Comparison of ENCODE assay signal across 9 cellular contexts in genomic region chrX:30735839-30736238, GRCh38.
DNase-seq lines count a peak whose midpoint lies in the region; ATAC-seq, FAIRE-seq and TF ChIP-seq lines count a peak whose summit lies in the region.
"Had no signal": no experiment of that assay in that cellular context is flagged by ENCODE, and none has a peak within 500 bp of the region (broad histone marks: within the 10 kb centered on the region; RNA-seq: fewer than 3 reads in every experiment).

No MANE protein-coding gene starts in this region.

- no peak for TF ChIP-seq EP300 in H1 (IDR thresholded peaks at IDR 0.05; ENCODE audit: borderline replicate concordance in 1 of 2, low read depth in 2 of 2, low read length in 2 of 2)

- intact Hi-C loops in naive thymus-derived CD4-positive, alpha-beta T cell (cut with micrococcal nuclease): loop anchor here (1.0 to 10.0 kb wide), 6 partner anchors 86 to 239 kb away; partner anchors contain the start of gene TAB3 (in 1 of the 2)

- H3K23me2 ChIP-seq in H1 (ENCODE audit: low read depth, low read length): no peaks in the 10 kb centered on the region

- H3K27me3 Mint-ChIP-seq in naive thymus-derived CD4-positive, alpha-beta T cell: no peaks in the 10 kb centered on the region

- H3K4me2 ChIP-seq in H1 (ENCODE audit: insufficient read depth in 1 of 2, low read depth in 2 of 2, low read length in 2 of 2): no peak overlapping the region

- H3K9me3 ChIP-seq in BE2C: no peaks in the 10 kb centered on the region
- H3K9me3 ChIP-seq in H1 (ENCODE audit: insufficient read depth in 2 of 2, low read depth in 1 of 2, low read length in 1 of 2): no peaks in the 10 kb centered on the region
- no peaks in the 10 kb centered on the region for H3K9me3 ChIP-seq in naive thymus-derived CD4-positive, alpha-beta T cell (ENCODE audit: control insufficient read depth in 2 of 3, low read length in 3 of 3)

- no peak overlapping the region for H2BK12ac ChIP-seq in H1 (ENCODE audit: low read depth, low read length)

- H3K27ac ChIP-seq in H1 (ENCODE audit: low read depth, low read length): no peak overlapping the region
- no peak overlapping the region for H3K27ac ChIP-seq in naive thymus-derived CD4-positive, alpha-beta T cell (ENCODE audit: low read depth, low read length)

- H3K79me1 ChIP-seq in H1 (ENCODE audit: low read depth, low read length): no peaks in the 10 kb centered on the region

- no peak for FAIRE-seq in H1 (lab: Jason Lieb, UNC)
- FAIRE-seq: TTC549 had no signal

- peak; percentile 81 to 89 for TF ChIP-seq RAD21 in H1 (IDR thresholded peaks at IDR 0.05 in 1 of 2, conservative IDR thresholded peaks at IDR 0.05 in 1 of 2; ENCODE audit: low read depth in 2 of 2, low read length in 2 of 2)

- no peak overlapping the region for H3K27ac Mint-ChIP-seq in naive thymus-derived CD4-positive, alpha-beta T cell

- peaks cover 0 to 2% (median 0%) of the 10 kb centered on the region in 5 donors for H3K36me3 Mint-ChIP-seq in naive thymus-derived CD4-positive, alpha-beta T cell

- H3K36me3 ChIP-seq in BE2C: no peaks in the 10 kb centered on the region
- H3K36me3 ChIP-seq in H1 (ENCODE audit: control insufficient read depth in 2 of 4, insufficient read depth in 4 of 4, low read length in 3 of 4): no peaks in the 10 kb centered on the region
- H3K36me3 ChIP-seq in naive thymus-derived CD4-positive, alpha-beta T cell (ENCODE audit: control insufficient read depth in 2 of 3, insufficient read depth in 3 of 3, low read length in 3 of 3): no peaks in the 10 kb centered on the region

- no peak overlapping the region for H3K56ac ChIP-seq in H1 (replicated peaks; ENCODE audit: insufficient read length, low read depth, low read length)

- no peak overlapping the region for H2AK5ac ChIP-seq in H1 (ENCODE audit: low read depth, low read length)

- H3K23ac ChIP-seq in H1 (ENCODE audit: insufficient read length): no peak overlapping the region

- H3K27me3 ChIP-seq in BE2C (no peaks in the 10 kb centered on the region), H1 (replicated peaks in 1 of 4; ENCODE audit: control insufficient read depth in 3 of 4, extremely low read depth in 1 of 4, insufficient read depth in 3 of 4, low read length in 3 of 4) (no peaks in the 10 kb centered on the region)
- no peaks in the 10 kb centered on the region for H3K27me3 ChIP-seq in naive thymus-derived CD4-positive, alpha-beta T cell (ENCODE audit: control insufficient read depth in 2 of 2, insufficient read depth in 2 of 2, low read length in 2 of 2)

- no peak overlapping the region for H3K4ac ChIP-seq in H1 (replicated peaks; ENCODE audit: insufficient read length, low read depth, low read length)

- no peak overlapping the region for H3K14ac ChIP-seq in H1 (ENCODE audit: insufficient read length)

- no peak overlapping the region for H4K5ac ChIP-seq in H1 (ENCODE audit: insufficient read length, low read depth, low read length)

- H3K4me3 ChIP-seq in BE2C (ENCODE audit: low read depth, low read length): no peak overlapping the region
- no peak overlapping the region for H3K4me3 ChIP-seq in H1 (ENCODE audit: extremely low read depth in 1 of 4, insufficient read depth in 2 of 4, low read depth in 3 of 4, low read length in 4 of 4)
- H3K4me3 ChIP-seq in naive thymus-derived CD4-positive, alpha-beta T cell (ENCODE audit: low read length): no peak overlapping the region

- no peaks in the 10 kb centered on the region for H3K79me2 ChIP-seq in H1 (ENCODE audit: control insufficient read depth in 1 of 2, insufficient read depth in 2 of 2, low read length in 2 of 2)

- peak; percentile 98 for ATAC-seq in GM18868 (IDR thresholded peaks at IDR 0.05; ENCODE audit: unreplicated experiment)
- ATAC-seq in HG03097 (IDR thresholded peaks at IDR 0.05; ENCODE audit: low FRiP score, unreplicated experiment): peak; percentile 94
- peak; percentile 78 for ATAC-seq in naive thymus-derived CD4-positive, alpha-beta T cell

- no peak overlapping the region for H2BK120ac ChIP-seq in H1 (replicated peaks; ENCODE audit: low read depth, low read length)

- H4K8ac ChIP-seq in H1 (ENCODE audit: extremely low read depth, insufficient read depth, low read length): no peak overlapping the region

- H2BK15ac ChIP-seq in H1 (ENCODE audit: low read length): no peak overlapping the region

- H4K20me1 ChIP-seq in H1 (replicated peaks in 1 of 2; ENCODE audit: control insufficient read depth in 1 of 2, insufficient read depth in 2 of 2, low read length in 2 of 2): no peaks in the 10 kb centered on the region

- no peak overlapping the region for H2AFZ ChIP-seq in H1 (ENCODE audit: low read length)

- no peak overlapping the region for H2BK5ac ChIP-seq in H1 (ENCODE audit: low read depth, low read length)

- POLR2A ChIA-PET in H1 (lab: Charles Lee; ENCODE audit: partially characterized antibody): no interaction called here
- POLR2A ChIA-PET in naive thymus-derived CD4-positive, alpha-beta T cell (lab: Charles Lee): interaction anchor here (1.7 kb wide), 1 partner anchor 154 kb away, joined by 7 read pairs; the partner anchor contains the start of gene TAB3

- no peaks in the 10 kb centered on the region for H3K4me1 ChIP-seq in BE2C
- H3K4me1 ChIP-seq in H1 (replicated peaks in 1 of 4; ENCODE audit: control insufficient read depth in 3 of 4, insufficient read depth in 4 of 4, low read length in 3 of 4): no peaks in the 10 kb centered on the region
- H3K4me1 ChIP-seq in naive thymus-derived CD4-positive, alpha-beta T cell (ENCODE audit: control insufficient read depth in 2 of 2, insufficient read depth in 2 of 2, low read length in 2 of 2): no peaks in the 10 kb centered on the region

- peak overlapping the region in 4 of 10 donors; percentile 22 to 69 (median 37) for H3K4me3 Mint-ChIP-seq in naive thymus-derived CD4-positive, alpha-beta T cell

- peaks cover 0 to 5% (median 0%) of the 10 kb centered on the region in 7 donors for H3K4me1 Mint-ChIP-seq in naive thymus-derived CD4-positive, alpha-beta T cell

- no peak overlapping the region for H3K9ac ChIP-seq in H1 (replicated peaks in 1 of 4; ENCODE audit: extremely low read depth in 1 of 4, low read depth in 3 of 4, low read length in 3 of 4)

- H2BK20ac ChIP-seq in H1 (ENCODE audit: low read length): no peak overlapping the region

- WGBS in H1 (ENCODE audit: extremely low coverage in 1 of 2, insufficient coverage in 1 of 2, insufficient read length in 1 of 2, insufficient replicate concordance in 2 of 2, low coverage in 1 of 2, low lambda C conversion rate in 2 of 2, missing lambda C conversion rate in 1 of 2), 2 experiments: 15% methylated on average over 6 of the region's 6 CpGs; no CpG with 5 or more reads in 1 of the 2 experiments

- no peak overlapping the region for H4K91ac ChIP-seq in H1 (replicated peaks; ENCODE audit: insufficient read length, low read length)

- H3K18ac ChIP-seq in H1 (ENCODE audit: extremely low read depth, low read length): no peak overlapping the region

- peak; percentile 73 for TF ChIP-seq CTCF in BE2C (IDR thresholded peaks at IDR 0.05; ENCODE audit: low read depth, low read length)
- peak in 2 of 3 experiments; percentile 64 to 69; a peak in 3 of 4 replicates for TF ChIP-seq CTCF in H1 (IDR thresholded peaks at IDR 0.05; ENCODE audit: control extremely low read depth in 1 of 3, insufficient read depth in 1 of 3, low read depth in 1 of 3, low read length in 3 of 3)

- no peak for TF ChIP-seq POLR2A in H1 (IDR thresholded peaks at IDR 0.05; ENCODE audit: control extremely low read depth in 1 of 2, low read depth in 2 of 2, low read length in 2 of 2)

- CTCF ChIA-PET in H1 (lab: Charles Lee; ENCODE audit: partially characterized antibody): interaction anchor here (0.7 to 3.5 kb wide), 24 partner anchors 9 to 236 kb away, joined by 3 to 22 read pairs (median 4); no protein-coding TSS in a partner anchor
- CTCF ChIA-PET in naive thymus-derived CD4-positive, alpha-beta T cell (lab: Charles Lee): interaction anchor here (0.6 to 1.3 kb wide), 4 partner anchors 9 to 131 kb away, joined by 3 to 5 read pairs (median 3); no protein-coding TSS in a partner anchor

- H3K9me3 Mint-ChIP-seq in naive thymus-derived CD4-positive, alpha-beta T cell: peaks cover 0 to 2% (median 0%) of the 10 kb centered on the region in 11 donors

- DNase-seq in BE2C: peak; percentile 59
- DNase-seq in NCI-H510A treated with DMSO at 0.1 percent for 48 hours (lab: John Stamatoyannopoulos, UW): peak; percentile 75
- DNase-seq in activated CD4-positive, alpha-beta T cell treated with anti-CD3 and anti-CD28 coated beads, Interleukin-2, amount 50 U/mL, for 4 hours: peak; percentile 61 to 65
- DNase-seq in H1 (ENCODE audit: low read depth in 1 of 2, low spot score in 2 of 2): peak; percentile 25 to 76
- DNase-seq in naive thymus-derived CD4-positive, alpha-beta T cell: peak; percentile 34 to 73 (median 59)
- DNase-seq in stromal cell of bone marrow (ENCODE audit: low read depth): peak; percentile 20

TF ChIP-seq in H1, 55 proteins besides CTCF, POLR2A, EP300 and RAD21 (continues in another document):
- TF ChIP-seq NRF1 (IDR thresholded peaks at IDR 0.05; ENCODE audit: low read depth, low read length) (no peak), SUZ12 (IDR thresholded peaks at IDR 0.05; ENCODE audit: low read length) (no peak), GABPA (IDR thresholded peaks at IDR 0.05; ENCODE audit: borderline replicate concordance, insufficient read depth, low read length) (no peak), CBX8 (IDR thresholded peaks at IDR 0.05; ENCODE audit: borderline replicate concordance, low read depth, low read length) (no peak), TCF12 (IDR thresholded peaks at IDR 0.05; ENCODE audit: low read depth, low read length) (no peak), GTF2F1 (IDR thresholded peaks at IDR 0.05; ENCODE audit: borderline replicate concordance, low read depth, low read length) (no peak), TBP (IDR thresholded peaks at IDR 0.05; ENCODE audit: low read depth, low read length) (no peak), KDM1A (IDR thresholded peaks at IDR 0.05; ENCODE audit: borderline replicate concordance, low read length) (no peak), KDM4A (IDR thresholded peaks at IDR 0.05; ENCODE audit: low read depth, low read length, severe bottlenecking) (no peak), JUND (IDR thresholded peaks at IDR 0.05; ENCODE audit: low read length) (no peak), EGR1 (IDR thresholded peaks at IDR 0.05; ENCODE audit: borderline replicate concordance, low read depth, low read length) (no peak)

Comparison
In these comparisons a context has a peak if more than half of its experiments do, and no peak if none do; other contexts are left out.
1. DNase-seq: peak in every context shown above with its lines; median percentile 75 in NCI-H510A treated with DMSO at 0.1 percent for 48 hours; 63 in activated CD4-positive, alpha-beta T cell treated with anti-CD3 and anti-CD28 coated beads, Interleukin-2, amount 50 U/mL, for 4 hours; 59 in BE2C; 59 in naive thymus-derived CD4-positive, alpha-beta T cell; 50 in H1; 20 in stromal cell of bone marrow.